19 cellular contexts compared by ENCODE assay signal in genomic region chr16:89136931-89137330, GRCh38. TPM values are rescaled to one million over a fixed set of nuclear protein-coding genes. Genes with fewer than 3 reads are reported as not detected.
A peak's percentile ranks its signal among the peaks of the same experiment; 100 is the strongest.
DNase-seq lines count a peak whose midpoint lies in the region; ATAC-seq, FAIRE-seq and TF ChIP-seq lines count a peak whose summit lies in the region.
"Had no signal": no experiment of that assay in that cellular context is flagged by ENCODE, and none has a peak within 500 bp of the region (broad histone marks: within the 10 kb centered on the region; RNA-seq: fewer than 3 reads in every experiment).

No MANE protein-coding gene starts in this region.

- H3K9ac ChIP-seq in kidney (ENCODE audit: low read length in 2 of 2), result no peak overlapping the region
- H3K9ac ChIP-seq: BLaER1 had no signal

- H3K4me1 ChIP-seq in kidney (ENCODE audit: control insufficient read depth in 1 of 2, insufficient read depth in 1 of 2, low read depth in 1 of 2, low read length in 2 of 2), result no peaks in the 10 kb centered on the region
- no peaks in the 10 kb centered on the region for H3K4me1 ChIP-seq in spleen
- H3K4me1 ChIP-seq: SJCRH30 had no signal

- no peak for TF ChIP-seq CTCF in kidney (IDR thresholded peaks at IDR 0.05; ENCODE audit: borderline replicate concordance, extremely low read depth, insufficient read depth)
- TF ChIP-seq CTCF in spleen (IDR thresholded peaks at IDR 0.05 in 8 of 11, conservative IDR thresholded peaks at IDR 0.05 in 3 of 11), result no peak
- no peak for TF ChIP-seq CTCF in foreskin fibroblast (IDR thresholded peaks at IDR 0.05; ENCODE audit: low read depth, low read length)

- H3K36me3 ChIP-seq in kidney (ENCODE audit: control insufficient read depth in 1 of 2, insufficient read depth in 2 of 2, low read length in 2 of 2), result peaks cover 3 to 5% of the 10 kb centered on the region in 2 donors
- H3K36me3 ChIP-seq in spleen, result peaks cover 0 to 100% (median 77%) of the 10 kb centered on the region in 6 donors
- H3K36me3 ChIP-seq: SJCRH30 had no signal

- DNase-seq in left ventricle myocardium superior (peak; percentile 12), Right ventricle myocardium inferior (ENCODE audit: missing footprints) (no peak), kidney (peak; percentile 60), spleen (peak; percentile 54), NCI-H2107 treated with DMSO at 0.1 percent for 48 hours (lab: John Stamatoyannopoulos, UW; ENCODE audit: unreplicated experiment) (no peak), GF-D8 (lab: John Stamatoyannopoulos, UW) (no peak), foreskin fibroblast (no peak)
- DNase-seq: CD4-positive, CD25-positive, alpha-beta regulatory T cell; Karpas-422; NCI-H187 treated with DMSO at 0.1 percent for 48 hours; NCI-H524; NCI-H748 treated with DMSO at 0.1 percent for 48 hours; SJCRH30 had no signal

- intact Hi-C loops in left ventricle myocardium superior (cut with micrococcal nuclease) (no loop called here), Right ventricle myocardium inferior (cut with DNase I) (no loop called here), kidney (cut with DNase I) (no loop called here), spleen (cut with DNase I; ENCODE audit: low total_unique reads) (no loop called here)

- FAIRE-seq in kidney (lab: Jason Lieb, UNC), result no peak
- FAIRE-seq: HepG2, RCC 7860 had no signal

- 95 to 98% (median 97%) methylated on average over 17 of the region's 17 CpGs for WGBS in spleen, 5 donors

- ATAC-seq in left ventricle myocardium superior, result no peak
- no peak for ATAC-seq in Right ventricle myocardium inferior
- ATAC-seq: HepG2, SK-N-SH treated with all-trans-retinoic acid at 6 μM for 48 hours had no signal

- no peak for TF ChIP-seq POLR2A in spleen (IDR thresholded peaks at IDR 0.05)

- H3K27me3 ChIP-seq in spleen (replicated peaks in 1 of 7), result no peaks in the 10 kb centered on the region
- H3K27me3 ChIP-seq: BLaER1, SJCRH30 had no signal

- H3K4me3 ChIP-seq in kidney (ENCODE audit: low read length in 2 of 2) (no peak overlapping the region), spleen (no peak overlapping the region), foreskin fibroblast (ENCODE audit: low read depth in 1 of 2, low read length in 2 of 2) (no peak overlapping the region)
- H3K4me3 ChIP-seq: BLaER1, SJCRH30 had no signal

- no peak overlapping the region for H3K27ac ChIP-seq in kidney (ENCODE audit: low read depth in 2 of 2, low read length in 2 of 2)
- no peak overlapping the region for H3K27ac ChIP-seq in spleen
- H3K27ac ChIP-seq: BLaER1, SJCRH30 had no signal

- H3K9me3 ChIP-seq in kidney (ENCODE audit: control insufficient read depth in 1 of 2, low read length in 2 of 2) (no peaks in the 10 kb centered on the region), spleen (no peaks in the 10 kb centered on the region)
- H3K9me3 ChIP-seq: BLaER1, SJCRH30 had no signal

RNA-seq across cellular contexts. Expression of gene CDH15, which starts 34.6 kb away (rescaled TPM):
- not detected for total RNA-seq in left ventricle myocardium superior
- total RNA-seq in Right ventricle myocardium inferior, result not detected
- total RNA-seq in kidney, result 0.31 TPM
- polyA plus RNA-seq in kidney (ENCODE audit: insufficient read depth, low read depth, low replicate concordance), result 0.22 TPM
- 1 to 10 TPM in 5 of 7 donors, under 1 TPM in 2; 0.74 to 7.4 (median 1.5) TPM for total RNA-seq in spleen
- polyA plus RNA-seq in spleen, result 1 to 10 TPM in 1 of 3 donors, under 1 TPM in 2; 0.14 to 1.1 (median 0.57) TPM
- total RNA-seq: A172, HT1080 had no signal
- polyA plus RNA-seq: CD4-positive, CD25-positive, alpha-beta regulatory T cell had no signal

RNA-seq across cellular contexts. Expression of gene ACSF3, which starts 43.3 kb away (rescaled TPM):
- 22.5 TPM for total RNA-seq in left ventricle myocardium superior
- total RNA-seq in Right ventricle myocardium inferior, result 17.0 TPM
- 33.2 TPM for total RNA-seq in kidney
- polyA plus RNA-seq in kidney (ENCODE audit: insufficient read depth, low read depth, low replicate concordance), result 39.0 TPM
- total RNA-seq in spleen, result 10 to 100 TPM; 39.9 to 68.1 (median 50.0) TPM
- 10 to 100 TPM; 35.4 to 50.2 (median 45.9) TPM for polyA plus RNA-seq in spleen

Comparison
In these comparisons a context has a peak if more than half of its experiments do, and no peak if none do; other contexts are left out.
1. DNase-seq: peak in left ventricle myocardium superior (single experiment), kidney (single experiment) and spleen (single experiment); none in Right ventricle myocardium inferior (single experiment), NCI-H2107 treated with DMSO at 0.1 percent for 48 hours (single experiment), GF-D8 (single experiment) and foreskin fibroblast (0 of 2).